In genomic region chr9:137235424-137236237, GRCh38 we compare ENCODE assay signal across 11 cellular contexts. TPM values are rescaled to one million over a fixed set of nuclear protein-coding genes. Genes with fewer than 3 reads are reported as not detected.
A peak's percentile ranks its signal among the peaks of the same experiment; 100 is the strongest.
DNase-seq lines count a peak whose midpoint lies in the region; ATAC-seq and TF ChIP-seq lines count a peak whose summit lies in the region.
"Had no signal": no experiment of that assay in that cellular context is flagged by ENCODE, and none has a peak within 500 bp of the region (broad histone marks: within the 10 kb centered on the region; RNA-seq: fewer than 3 reads in every experiment).

No MANE protein-coding gene starts in this region.

- ATAC-seq in memory B cell (ENCODE audit: low read depth) (no peak), GM21576 (IDR thresholded peaks at IDR 0.05; ENCODE audit: unreplicated experiment) (no peak)

- peaks cover 35% of the 10 kb centered on the region for H3K4me1 ChIP-seq in SJCRH30

- no peak overlapping the region for H3K4me3 ChIP-seq in GM12864 (ENCODE audit: low read depth, low read length)
- no peak overlapping the region for H3K4me3 ChIP-seq in SJCRH30

- no peaks in the 10 kb centered on the region for H3K9me3 ChIP-seq in SJCRH30 (replicated peaks)

- TF ChIP-seq CTCF in 22Rv1 (IDR thresholded peaks at IDR 0.05) (no peak), GM12864 (IDR thresholded peaks at IDR 0.05; ENCODE audit: low read depth, low read length, missing control alignments) (peak; percentile 19), VCaP (conservative IDR thresholded peaks at IDR 0.05) (no peak)

- H3K27me3 Mint-ChIP-seq in memory B cell, result peaks cover 8% of the 10 kb centered on the region

- intact Hi-C loops in posterior vena cava (cut with DNase I), result no loop called here

- H3K4me1 Mint-ChIP-seq in memory B cell, result peaks cover 15% of the 10 kb centered on the region

- no peaks in the 10 kb centered on the region for H3K9me3 Mint-ChIP-seq in memory B cell

- no peak for DNase-seq in GM12864 (ENCODE audit: low read depth)
- no peak for DNase-seq in memory B cell (ENCODE audit: low spot score in 2 of 2)
- DNase-seq in SJCRH30, result no peak
- no peak for DNase-seq in MV-4-11 (lab: John Stamatoyannopoulos, UW)
- DNase-seq in posterior vena cava (ENCODE audit: low spot score), result no peak

- H3K36me3 ChIP-seq in SJCRH30, result no peaks in the 10 kb centered on the region

- H3K36me3 Mint-ChIP-seq in memory B cell, result no peaks in the 10 kb centered on the region

- H3K4me3 Mint-ChIP-seq in memory B cell, result peak overlapping the region; percentile 78

- no peak overlapping the region for H3K27ac Mint-ChIP-seq in memory B cell

- H3K27ac ChIP-seq in 22Rv1 (peak overlapping the region; percentile 97), VCaP (peak overlapping the region; percentile 100; the same call in 1 of the 2 replicates), SJCRH30 (no peak overlapping the region)
- H3K27ac ChIP-seq: epithelial cell of prostate had no signal

- peaks cover 1% of the 10 kb centered on the region; the same call in 1 of the 2 replicates for H3K27me3 ChIP-seq in SJCRH30

RNA-seq across cellular contexts. Expression of gene SLC34A3, which starts 4.9 kb away (rescaled TPM):
- total RNA-seq in SJCRH30 (2014; rRNA removed; shearing (Covaris generic)), result 0.06 TPM in 1 of 2 replicates, not detected in the other
- not detected for total RNA-seq in posterior vena cava
- total RNA-seq: mesenteric fat pad, osteocyte had no signal

RNA-seq across cellular contexts. Expression of gene TUBB4B, which starts 5.5 kb away (rescaled TPM):
- total RNA-seq in SJCRH30 (2014; rRNA removed; shearing (Covaris generic)), result 528 and 565 TPM in 2 replicates
- total RNA-seq in posterior vena cava, result 100 to 1,000 TPM; 178 to 185 TPM

RNA-seq across cellular contexts. Expression of gene RNF224, which starts 8.3 kb away (rescaled TPM):
- not detected in 2 replicates for total RNA-seq in SJCRH30 (2014; rRNA removed; shearing (Covaris generic))
- not detected for total RNA-seq in posterior vena cava
- total RNA-seq: mesenteric fat pad, osteocyte had no signal

RNA-seq across cellular contexts. Expression of gene CYSRT1, which starts 10.7 kb away (rescaled TPM):
- 1.7 TPM in 2 replicates for total RNA-seq in SJCRH30 (2014; rRNA removed; shearing (Covaris generic))
- under 1 TPM in 1 of 2 donors, not detected in 1; 0.32 TPM for total RNA-seq in posterior vena cava

RNA-seq across cellular contexts. Expression of gene RNF208, which starts 13.6 kb away (rescaled TPM):
- total RNA-seq in SJCRH30 (2014; rRNA removed; shearing (Covaris generic)), result 0.23 and 0.43 TPM in 2 replicates
- total RNA-seq in posterior vena cava, result 1 to 10 TPM; 2.3 to 2.7 TPM
